In the genomic region with DNA sequence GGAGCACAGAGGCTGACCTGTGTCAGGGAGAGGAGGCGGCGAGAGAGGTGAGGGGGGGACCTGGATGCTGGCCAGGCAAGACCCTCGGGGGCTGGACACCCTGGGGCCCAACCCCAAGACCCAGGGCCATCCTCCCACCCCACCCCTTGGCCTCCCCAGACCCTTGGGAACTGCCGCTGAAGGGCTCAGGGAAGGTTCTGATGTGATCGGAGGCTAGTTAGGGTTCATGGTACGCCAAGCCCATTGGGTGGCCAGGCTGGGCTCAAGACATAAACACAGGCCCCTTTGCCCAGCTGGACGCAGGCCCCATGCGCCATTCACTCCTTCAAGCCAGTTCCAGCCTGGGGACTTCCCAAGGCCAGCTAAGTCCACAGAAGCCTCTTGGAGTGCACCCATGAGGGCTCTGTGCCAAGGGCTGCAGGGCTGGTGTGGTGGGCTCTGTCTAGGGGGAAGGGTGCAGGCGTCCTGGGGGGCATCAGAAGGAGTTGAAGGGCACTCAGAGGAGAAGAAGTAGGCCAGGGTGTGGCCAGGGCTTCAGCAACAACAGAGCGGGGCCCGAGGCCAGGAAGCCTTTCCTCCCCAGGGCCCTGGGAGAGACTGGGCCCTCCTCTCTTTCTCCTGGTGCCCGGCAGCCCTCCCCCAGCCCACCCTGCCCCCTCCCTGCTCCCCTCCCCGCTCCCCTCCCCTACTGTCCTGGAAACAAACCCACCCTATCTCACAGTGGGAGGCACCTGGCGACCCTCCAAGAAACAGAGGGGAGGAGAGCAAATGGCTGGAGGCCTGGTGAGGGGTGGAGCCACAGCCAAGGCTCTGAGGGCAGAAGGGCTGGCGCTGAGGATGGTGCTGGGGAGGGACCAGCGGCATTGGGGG, we compare ENCODE assay signal across 9 cellular contexts. TPM values are rescaled to one million over a fixed set of nuclear protein-coding genes. Genes with fewer than 3 reads are reported as not detected.
DNase-seq lines count a peak whose midpoint lies in the region; ATAC-seq and TF ChIP-seq lines count a peak whose summit lies in the region.
"Had no signal": no experiment of that assay in that cellular context is flagged by ENCODE, and none has a peak within 500 bp of the region (broad histone marks: within the 10 kb centered on the region; RNA-seq: fewer than 3 reads in every experiment).

No MANE protein-coding gene starts in this region.

- DNase-seq in DND-41 (peak; percentile 48), RPMI7951 (ENCODE audit: low read depth) (peak; percentile 84), Right ventricle myocardium superior (peak; percentile 94), endothelial cell (ENCODE audit: low spot score) (no peak)
- no peak for DNase-seq in stimulated activated naive CD8-positive, alpha-beta T cell treated with anti-CD3 and anti-CD28 coated beads, Interleukin-15, Interleukin-2, amounts not matched to agents 100 U/mL and 50 U/mL, for 24 hours
- DNase-seq: Kasumi-1 had no signal

- H2AFZ ChIP-seq in DND-41 (ENCODE audit: low read depth, low read length) = no peak overlapping the region

- H3K27ac ChIP-seq in DND-41 (ENCODE audit: low read length) = no peak overlapping the region
- H3K27ac ChIP-seq in rectal smooth muscle tissue (ENCODE audit: low read depth, low read length) = peak overlapping the region; percentile 96

- TF ChIP-seq CTCF in DND-41 (IDR thresholded peaks at IDR 0.05; ENCODE audit: borderline replicate concordance, extremely low read depth, low read length, poor library complexity, severe bottlenecking) = no peak
- no peak for TF ChIP-seq CTCF in endothelial cell (IDR thresholded peaks at IDR 0.05; ENCODE audit: unreplicated experiment)

- H3K27me3 Mint-ChIP-seq in endothelial cell (ENCODE audit: unreplicated experiment) = no peaks in the 10 kb centered on the region

- H3K79me2 ChIP-seq in DND-41 (ENCODE audit: insufficient read depth, low read length) = no peaks in the 10 kb centered on the region

- H3K4me3 Mint-ChIP-seq in endothelial cell (ENCODE audit: unreplicated experiment) = no peak overlapping the region

- no peaks in the 10 kb centered on the region for H3K9me3 Mint-ChIP-seq in endothelial cell (ENCODE audit: unreplicated experiment)

- H3K27me3 ChIP-seq in DND-41 (ENCODE audit: insufficient read depth, low read length, poor library complexity) (no peaks in the 10 kb centered on the region), rectal smooth muscle tissue (ENCODE audit: control insufficient read depth, insufficient read depth, low read length) (no peaks in the 10 kb centered on the region)

- H3K36me3 ChIP-seq in DND-41 (ENCODE audit: insufficient read depth, low read length) (no peaks in the 10 kb centered on the region), rectal smooth muscle tissue (ENCODE audit: control insufficient read depth, insufficient read depth, low read length) (no peaks in the 10 kb centered on the region)

- no peak overlapping the region for H3K4me2 ChIP-seq in DND-41 (ENCODE audit: insufficient read depth, low read length)

- intact Hi-C loops in Right ventricle myocardium superior (cut with DNase I) = no loop called here

- no peaks in the 10 kb centered on the region for H4K20me1 ChIP-seq in DND-41 (ENCODE audit: insufficient read depth, low read length)

- ATAC-seq in DND-41 (ENCODE audit: insufficient read depth, low read depth) (peak; percentile 47; the same call in 2 of the 3 replicates), Right ventricle myocardium superior (ENCODE audit: poor library complexity) (peak; percentile 87), GM18873 (IDR thresholded peaks at IDR 0.05; ENCODE audit: low FRiP score, unreplicated experiment) (no peak), HG03175 (IDR thresholded peaks at IDR 0.05; ENCODE audit: unreplicated experiment) (no peak)
- no peak for ATAC-seq in stimulated activated naive CD8-positive, alpha-beta T cell treated with anti-CD3 and anti-CD28 coated beads, Interleukin-15, Interleukin-2, amounts not matched to agents 100 U/mL and 50 U/mL, for 24 hours

- no peaks in the 10 kb centered on the region for H3K36me3 Mint-ChIP-seq in endothelial cell (ENCODE audit: low read depth, unreplicated experiment)

- no peaks in the 10 kb centered on the region for H3K4me1 ChIP-seq in DND-41 (ENCODE audit: insufficient read depth, low read length)
- H3K4me1 ChIP-seq in rectal smooth muscle tissue (ENCODE audit: control insufficient read depth, insufficient read depth, low read length) = peaks cover 21% of the 10 kb centered on the region

- H3K27ac Mint-ChIP-seq in endothelial cell (ENCODE audit: unreplicated experiment) = no peak overlapping the region

- H3K9me3 ChIP-seq in DND-41 (ENCODE audit: insufficient read depth, low read length, severe bottlenecking) = no peaks in the 10 kb centered on the region

- no peak overlapping the region for H3K9ac ChIP-seq in DND-41 (ENCODE audit: low read depth, low read length)
- no peak overlapping the region for H3K9ac ChIP-seq in rectal smooth muscle tissue (ENCODE audit: low read length)

- H3K4me3 ChIP-seq in DND-41 (ENCODE audit: low read depth in 1 of 2, low read length in 2 of 2) (no peak overlapping the region), rectal smooth muscle tissue (ENCODE audit: low read length) (peak overlapping the region; percentile 9)

- no peaks in the 10 kb centered on the region for H3K4me1 Mint-ChIP-seq in endothelial cell (ENCODE audit: unreplicated experiment)

RNA-seq across cellular contexts. Expression of gene TSPAN32, which starts 12.9 kb away (rescaled TPM):
- total RNA-seq in RPMI7951 (2014; rRNA removed; shearing (Covaris generic)) = 0.72 and 2.7 TPM in 2 replicates
- total RNA-seq in Right ventricle myocardium superior = 13.9 TPM
- total RNA-seq in endothelial cell (ENCODE audit: unreplicated experiment) = 0.23 TPM

RNA-seq across cellular contexts. Expression of gene C11orf21, which starts 13.0 kb away (rescaled TPM):
- total RNA-seq in RPMI7951 (2014; rRNA removed; shearing (Covaris generic)) = 0.68 and 1.6 TPM in 2 replicates
- total RNA-seq in Right ventricle myocardium superior (43.6 TPM), endothelial cell (ENCODE audit: unreplicated experiment) (0.13 TPM)

RNA-seq across cellular contexts. Expression of gene ASCL2, which starts 44.4 kb away (rescaled TPM):
- total RNA-seq in RPMI7951 (2014; rRNA removed; shearing (Covaris generic)) = not detected in 2 replicates
- total RNA-seq in Right ventricle myocardium superior (0.11 TPM), endothelial cell (ENCODE audit: unreplicated experiment) (not detected)

Comparison
In these comparisons a context has a peak if more than half of its experiments do, and no peak if none do; other contexts are left out.
1. ATAC-seq: peak in DND-41 (single experiment) and Right ventricle myocardium superior (single experiment); none in stimulated activated naive CD8-positive, alpha-beta T cell treated with anti-CD3 and anti-CD28 coated beads, Interleukin-15, Interleukin-2, amounts not matched to agents 100 U/mL and 50 U/mL, for 24 hours (single experiment), GM18873 (single experiment) and HG03175 (single experiment).
2. DNase-seq: peak in DND-41 (single experiment), RPMI7951 (single experiment) and Right ventricle myocardium superior (single experiment); none in stimulated activated naive CD8-positive, alpha-beta T cell treated with anti-CD3 and anti-CD28 coated beads, Interleukin-15, Interleukin-2, amounts not matched to agents 100 U/mL and 50 U/mL, for 24 hours (single experiment) and endothelial cell (single experiment).
3. RNA of gene C11orf21, which starts 13.0 kb away (total RNA-seq): 43.6 TPM in Right ventricle myocardium superior (single experiment); 0.68 to 1.6 TPM in RPMI7951 and 0.13 TPM in endothelial cell (single experiment); every median in the first group is over 10 times any median in the second.